8 cellular contexts compared by ENCODE assay signal in the genomic region with DNA sequence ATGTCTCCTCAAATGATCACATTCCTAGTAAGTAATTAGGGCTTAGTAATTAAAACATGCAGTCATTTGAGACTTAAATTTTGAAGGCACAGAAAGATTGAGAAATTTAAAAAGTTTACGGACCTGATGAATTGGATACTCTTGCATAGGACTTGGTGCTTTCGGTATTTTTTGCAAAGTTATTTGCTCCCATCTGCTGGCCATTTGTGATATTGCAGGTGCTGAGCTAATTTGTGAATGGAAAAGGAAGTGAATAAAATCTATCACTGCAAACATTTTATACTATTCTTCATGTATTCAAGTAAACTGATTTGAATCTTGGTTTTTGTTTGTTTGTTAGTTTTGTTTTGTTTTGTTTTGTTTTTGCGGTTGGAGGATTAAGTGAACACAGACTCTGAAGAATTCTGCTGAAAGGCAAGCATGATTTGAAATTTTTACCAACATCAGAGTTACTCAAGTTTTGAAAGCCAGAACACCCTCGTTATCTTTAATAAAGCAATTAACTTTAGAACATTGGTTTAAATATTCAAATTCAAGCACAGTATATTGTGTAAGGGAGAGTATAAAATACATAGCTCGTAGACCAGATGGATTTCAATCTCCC.
A peak's percentile ranks its signal among the peaks of the same experiment; 100 is the strongest.
DNase-seq lines count a peak whose midpoint lies in the region; ATAC-seq, FAIRE-seq and TF ChIP-seq lines count a peak whose summit lies in the region.

No MANE protein-coding gene starts in this region.

- DNase-seq in Caco-2: peak; percentile 39 to 53
- peak; percentile 75 for DNase-seq in OCI-M1 (lab: John Stamatoyannopoulos, UW)
- DNase-seq in adrenal gland: peak; percentile 27 to 83 (median 58)
- peak; percentile 27 for DNase-seq in iPS DF 6.9 (ENCODE audit: low read depth, low spot score)
- DNase-seq in small intestine: peak; percentile 63
- no peak for DNase-seq in NCI-H2029 treated with DMSO at 0.1 percent for 48 hours (lab: John Stamatoyannopoulos, UW)

- no peaks in the 10 kb centered on the region for H3K4me1 Mint-ChIP-seq in Caco-2 (ENCODE audit: low read depth, unreplicated experiment)

- H3K9me3 Mint-ChIP-seq in Caco-2 (ENCODE audit: unreplicated experiment): no peaks in the 10 kb centered on the region

- H3K27me3 Mint-ChIP-seq in Caco-2 (ENCODE audit: insufficient read depth, unreplicated experiment): peaks cover 2% of the 10 kb centered on the region

- 21 to 28% (median 24%) methylated on average over 5 of the region's 5 CpGs for WGBS in adrenal gland, 4 donors
- no CpG with 5 or more reads among the region's 5 CpGs for WGBS in iPS DF 6.9 (ENCODE audit: insufficient coverage, insufficient read length)
- 21 to 30% (median 29%) methylated on average over 5 of the region's 5 CpGs for WGBS in small intestine, 3 donors

- peak; percentile 62 to 80 for TF ChIP-seq CTCF in Caco-2 (IDR thresholded peaks at IDR 0.05; ENCODE audit: insufficient read depth in 1 of 2, low read depth in 1 of 2, low read length in 1 of 2, severe bottlenecking in 1 of 2, unreplicated experiment in 1 of 2)
- peak; percentile 74 to 93 (median 86) for TF ChIP-seq CTCF in adrenal gland (IDR thresholded peaks at IDR 0.05)

- peak; percentile 30 for FAIRE-seq in small intestine (lab: Jason Lieb, UNC)

- CTCF ChIA-PET in Caco-2 (lab: Charles Lee): interaction anchor here (0.8 to 1.5 kb wide), 2 partner anchors 468 to 627 kb away, joined by 5 to 8 read pairs; no protein-coding TSS in a partner anchor

- TF ChIP-seq POLR2A in adrenal gland (IDR thresholded peaks at IDR 0.05): no peak

- intact Hi-C loops in Caco-2 (cut with micrococcal nuclease; ENCODE audit: unreplicated experiment) (loop anchor here (10.0 kb wide), 1 partner anchor 1138 kb away; no protein-coding TSS in a partner anchor), adrenal gland (cut with DNase I) (no loop called here)

- H3K27me3 ChIP-seq in Caco-2 (replicated peaks; ENCODE audit: control insufficient read depth, insufficient read depth, low read length) (no peaks in the 10 kb centered on the region), adrenal gland (peaks cover 7% of the 10 kb centered on the region), iPS DF 6.9 (ENCODE audit: control insufficient read depth, insufficient read depth, low read length) (no peaks in the 10 kb centered on the region), small intestine (ENCODE audit: control insufficient read depth in 2 of 2, insufficient read depth in 2 of 2, low read length in 2 of 2) (no peaks in the 10 kb centered on the region)

- POLR2A ChIA-PET in Caco-2 (lab: Charles Lee): interaction anchor here (0.6 kb wide), 1 partner anchor 214 kb away, joined by 3 read pairs; no protein-coding TSS in a partner anchor

- H3K4me3 ChIP-seq in Caco-2 (ENCODE audit: low read depth, low read length): no peak overlapping the region
- H3K4me3 ChIP-seq in adrenal gland: no peak overlapping the region
- H3K4me3 ChIP-seq in iPS DF 6.9 (ENCODE audit: low read length): no peak overlapping the region
- no peak overlapping the region for H3K4me3 ChIP-seq in small intestine (ENCODE audit: low read depth in 1 of 2, low read length in 2 of 2)

- H3K36me3 Mint-ChIP-seq in Caco-2 (ENCODE audit: insufficient read depth, unreplicated experiment): no peaks in the 10 kb centered on the region

- BruUV-seq in Caco-2 (replicated peaks; lab: Mats Ljungman, UMichigan): no TSS peak

- no peak overlapping the region for H3K27ac Mint-ChIP-seq in Caco-2 (ENCODE audit: unreplicated experiment)

- no peaks in the 10 kb centered on the region for H3K9me3 ChIP-seq in Caco-2
- H3K9me3 ChIP-seq in adrenal gland (replicated peaks in 1 of 3): no peaks in the 10 kb centered on the region
- no peaks in the 10 kb centered on the region; the same call in 1 of the 2 replicates for H3K9me3 ChIP-seq in iPS DF 6.9 (ENCODE audit: control insufficient read depth, insufficient read depth, low read length)
- no peaks in the 10 kb centered on the region for H3K9me3 ChIP-seq in small intestine (ENCODE audit: control insufficient read depth, low read depth)

- H3K4me3 Mint-ChIP-seq in Caco-2 (ENCODE audit: unreplicated experiment): no peak overlapping the region

- H3K36me3 ChIP-seq in Caco-2 (ENCODE audit: control insufficient read depth, insufficient read depth, low read length) (no peaks in the 10 kb centered on the region), adrenal gland (replicated peaks in 1 of 2) (no peaks in the 10 kb centered on the region), iPS DF 6.9 (ENCODE audit: control insufficient read depth, insufficient read depth, low read length) (no peaks in the 10 kb centered on the region), small intestine (ENCODE audit: control insufficient read depth in 2 of 2, insufficient read depth in 2 of 2, low read length in 2 of 2) (no peaks in the 10 kb centered on the region)

- ATAC-seq in HG02885 (IDR thresholded peaks at IDR 0.05; ENCODE audit: poor library complexity, unreplicated experiment) (peak; percentile 52), GM19023 (IDR thresholded peaks at IDR 0.05; ENCODE audit: unreplicated experiment) (no peak)

- H3K4me1 ChIP-seq in Caco-2 (no peaks in the 10 kb centered on the region), adrenal gland (replicated peaks in 1 of 2) (no peaks in the 10 kb centered on the region), iPS DF 6.9 (ENCODE audit: control insufficient read depth, insufficient read depth, low read length) (no peaks in the 10 kb centered on the region), small intestine (ENCODE audit: control insufficient read depth in 2 of 2, insufficient read depth in 1 of 2, low read depth in 1 of 2, low read length in 1 of 2) (no peaks in the 10 kb centered on the region)

- H3K27ac ChIP-seq in adrenal gland: no peak overlapping the region
- H3K27ac ChIP-seq in iPS DF 6.9 (ENCODE audit: low read length): no peak overlapping the region
- H3K27ac ChIP-seq in small intestine (ENCODE audit: low read depth in 1 of 2, low read length in 1 of 2): no peak overlapping the region
